ENCODE assay signal across 10 cellular contexts in genomic region chr6:5892669-5893068, GRCh38.
DNase-seq lines count a peak whose midpoint lies in the region; ATAC-seq and TF ChIP-seq lines count a peak whose summit lies in the region.
"Had no signal": no experiment of that assay in that cellular context is flagged by ENCODE, and none has a peak within 500 bp of the region (broad histone marks: within the 10 kb centered on the region; RNA-seq: fewer than 3 reads in every experiment).

No MANE protein-coding gene starts in this region.

- H3K9me3 ChIP-seq in CD4-positive, CD25-positive, alpha-beta regulatory T cell (ENCODE audit: control insufficient read depth in 2 of 2, low read length in 2 of 2) = no peaks in the 10 kb centered on the region
- H3K9me3 ChIP-seq in HUES48 (ENCODE audit: control insufficient read depth, insufficient read depth, low read length) (peaks cover 10% of the 10 kb centered on the region), ectodermal cell (ENCODE audit: control insufficient read depth, low read length) (no peaks in the 10 kb centered on the region)
- H3K9me3 ChIP-seq: tibial nerve had no signal

- H3K27ac Mint-ChIP-seq in CD4-positive, CD25-positive, alpha-beta regulatory T cell = peak overlapping the region in 1 of 3 donors; percentile 95
- peak overlapping the region in 2 of 3 experiments; percentile 97 to 99 for H3K27ac Mint-ChIP-seq in nephron

- H3K4me3 ChIP-seq in CD4-positive, CD25-positive, alpha-beta regulatory T cell (ENCODE audit: low read depth, low read length) = peak overlapping the region; percentile 56
- H3K4me3 ChIP-seq in HUES48 (ENCODE audit: low read depth, low read length) (peak overlapping the region; percentile 54), ectodermal cell (ENCODE audit: insufficient read depth, low read depth, low read length) (peak overlapping the region; percentile 20)

- peaks cover 6% of the 10 kb centered on the region for H3K4me1 ChIP-seq in CD4-positive, CD25-positive, alpha-beta regulatory T cell (ENCODE audit: control insufficient read depth, insufficient read depth, low read length, poor library complexity, severe bottlenecking)
- H3K4me1 ChIP-seq in HUES48 (ENCODE audit: control insufficient read depth, insufficient read depth, low read length) (no peaks in the 10 kb centered on the region; the same call in 1 of the 2 replicates), ectodermal cell (ENCODE audit: control insufficient read depth, insufficient read depth, low read length) (no peaks in the 10 kb centered on the region)
- H3K4me1 ChIP-seq: tibial nerve had no signal

- no peak overlapping the region for H3K27ac ChIP-seq in CD4-positive, CD25-positive, alpha-beta regulatory T cell (ENCODE audit: insufficient read depth, low read length, poor library complexity, severe bottlenecking)
- H3K27ac ChIP-seq in HUES48 (ENCODE audit: low read depth, low read length) (no peak overlapping the region), ectodermal cell (ENCODE audit: insufficient read depth, low read depth, low read length, poor library complexity, severe bottlenecking) (no peak overlapping the region)

- peaks cover 0 to 10% (median 5%) of the 10 kb centered on the region in 4 donors for H3K4me1 Mint-ChIP-seq in CD4-positive, CD25-positive, alpha-beta regulatory T cell
- H3K4me1 Mint-ChIP-seq in nephron = peaks cover 8% of the 10 kb centered on the region

- H3K4me3 Mint-ChIP-seq in CD4-positive, CD25-positive, alpha-beta regulatory T cell = peak overlapping the region in 3 of 4 donors; percentile 29 to 99 (median 91)
- peak overlapping the region; percentile 94 to 96 (median 95) for H3K4me3 Mint-ChIP-seq in nephron

- H3K27me3 ChIP-seq in CD4-positive, CD25-positive, alpha-beta regulatory T cell (ENCODE audit: control insufficient read depth, insufficient read depth, low read length) = no peaks in the 10 kb centered on the region
- no peaks in the 10 kb centered on the region for H3K27me3 ChIP-seq in HUES48 (ENCODE audit: control insufficient read depth, insufficient read depth, low read length)
- H3K27me3 ChIP-seq in ectodermal cell (ENCODE audit: control insufficient read depth, insufficient read depth, low read length, poor library complexity, severe bottlenecking) = no peaks in the 10 kb centered on the region
- H3K27me3 ChIP-seq: tibial nerve had no signal

- no peak overlapping the region for H3K9ac ChIP-seq in HUES48 (ENCODE audit: low read depth, low read length)

- no peak for TF ChIP-seq CTCF in nephron (IDR thresholded peaks at IDR 0.05; ENCODE audit: unreplicated experiment in 3 of 3)
- no peak for TF ChIP-seq CTCF in GM13977 (IDR thresholded peaks at IDR 0.05; ENCODE audit: extremely low read depth, insufficient read depth, missing control alignments)

- WGBS in ectodermal cell, 2 experiments = 89 to 95% methylated on average over 6 of the region's 6 CpGs

- in situ Hi-C loops in GM13977 (cut with MboI; ENCODE audit: low pct_unique_long_range_greater_than_20kb, low sequenced_read_pairs, unreplicated experiment) = no loop called here

- H3K27me3 Mint-ChIP-seq in CD4-positive, CD25-positive, alpha-beta regulatory T cell = no peaks in the 10 kb centered on the region
- H3K27me3 Mint-ChIP-seq in nephron (ENCODE audit: low read depth) = peaks cover 4% of the 10 kb centered on the region

- H3K36me3 Mint-ChIP-seq in CD4-positive, CD25-positive, alpha-beta regulatory T cell = no peaks in the 10 kb centered on the region
- peaks cover 6% of the 10 kb centered on the region for H3K36me3 Mint-ChIP-seq in nephron (ENCODE audit: low read depth)

- no peak for DNase-seq in CD4-positive, CD25-positive, alpha-beta regulatory T cell
- no peak for DNase-seq in GM13977 (ENCODE audit: low spot score)
- DNase-seq: DMS 273 treated with DMSO at 0.1 percent for 48 hours had no signal

- peaks cover 0 to 6% (median 2%) of the 10 kb centered on the region in 7 donors for H3K9me3 Mint-ChIP-seq in CD4-positive, CD25-positive, alpha-beta regulatory T cell
- peaks cover 20% of the 10 kb centered on the region for H3K9me3 Mint-ChIP-seq in nephron

- no peaks in the 10 kb centered on the region for H3K36me3 ChIP-seq in CD4-positive, CD25-positive, alpha-beta regulatory T cell (ENCODE audit: control insufficient read depth, insufficient read depth, low read length)
- H3K36me3 ChIP-seq in HUES48 (ENCODE audit: control insufficient read depth, insufficient read depth, low read length) (no peaks in the 10 kb centered on the region), ectodermal cell (ENCODE audit: control insufficient read depth, insufficient read depth, low read length) (peaks cover 4% of the 10 kb centered on the region)
- H3K36me3 ChIP-seq: tibial nerve had no signal

- ATAC-seq in CD4-positive, CD25-positive, alpha-beta regulatory T cell (ENCODE audit: low read depth in 2 of 2) = no peak
- ATAC-seq in activated CD4-positive, CD25-positive, alpha-beta regulatory T cell treated with anti-CD3 and anti-CD28 coated beads, Interleukin-2, amount 50 U/mL, for 24 hours = no peak
- ATAC-seq in GM19455 (IDR thresholded peaks at IDR 0.05; ENCODE audit: unreplicated experiment) (no peak), HG03175 (IDR thresholded peaks at IDR 0.05; ENCODE audit: unreplicated experiment) (no peak)
